13 cellular contexts compared by ENCODE assay signal in the genomic region with DNA sequence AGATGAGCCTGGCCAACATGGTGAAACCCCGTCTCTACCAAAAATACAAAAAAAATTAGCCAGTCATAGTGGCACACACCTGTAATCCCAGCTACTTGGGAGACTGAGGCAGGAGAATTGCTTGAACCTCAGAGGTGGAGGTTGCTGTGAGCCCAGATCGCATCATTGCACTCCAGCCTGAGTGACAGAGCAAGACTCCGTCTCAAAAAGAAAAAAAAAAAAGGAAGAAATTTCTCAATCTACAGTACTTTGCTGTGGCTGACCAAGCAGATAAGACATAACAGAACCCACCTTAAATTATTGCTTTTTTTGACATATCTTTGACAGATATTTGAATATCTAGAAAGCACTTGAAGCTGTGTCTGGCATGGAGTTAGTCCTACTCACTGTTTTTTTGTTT. TPM values are rescaled to one million over a fixed set of nuclear protein-coding genes. Genes with fewer than 3 reads are reported as not detected.
"Had no signal": no experiment of that assay in that cellular context is flagged by ENCODE, and none has a peak within 500 bp of the region (broad histone marks: within the 10 kb centered on the region; RNA-seq: fewer than 3 reads in every experiment).

No MANE protein-coding gene starts in this region.

RNA-seq across cellular contexts. Expression of gene HNF1A, which starts 34.9 kb away (rescaled TPM):
- total RNA-seq: activated B cell treated with CpG ODN at 0.5 μM for 24 hours; activated CD4-positive, alpha-beta memory T cell treated with anti-CD3 and anti-CD28 coated beads for 36 hours; activated CD4-positive, alpha-beta memory T cell treated with anti-CD3 and anti-CD28 coated beads, Interleukin-2, amount 10 ng/mL, durations not matched to agents 7 days and 5 days; activated CD4-positive, alpha-beta T cell treated with anti-CD3 and anti-CD28 coated beads for 36 hours; activated CD4-positive, alpha-beta T cell treated with anti-CD3 and anti-CD28 coated beads, Interleukin-2, amount 10 ng/mL, durations not matched to agents 24 days and 14 days; activated CD4-positive, alpha-beta T cell treated with anti-CD3 and anti-CD28 coated beads, Interleukin-2, amount 10 ng/mL, durations not matched to agents 7 days and 5 days; activated CD8-positive, alpha-beta memory T cell treated with anti-CD3 and anti-CD28 coated beads for 36 hours; activated CD8-positive, alpha-beta memory T cell treated with anti-CD3 and anti-CD28 coated beads, Interleukin-2, amount 10 ng/mL, durations not matched to agents 7 days and 5 days; activated CD8-positive, alpha-beta T cell treated with anti-CD3 and anti-CD28 coated beads for 36 hours; activated CD8-positive, alpha-beta T cell treated with anti-CD3 and anti-CD28 coated beads, Interleukin-2, amount 10 ng/mL, durations not matched to agents 7 days and 5 days; T-helper 17 cell; T-helper 2 cell treated with Interferon-gamma antibody and Interleukin-4, amounts not matched to agents 100 ng/mL and 5 ng/mL, for 36 hours; WTC11 had no signal
